Comparison of ENCODE assay signal across 1 cellular context in the genomic region with DNA sequence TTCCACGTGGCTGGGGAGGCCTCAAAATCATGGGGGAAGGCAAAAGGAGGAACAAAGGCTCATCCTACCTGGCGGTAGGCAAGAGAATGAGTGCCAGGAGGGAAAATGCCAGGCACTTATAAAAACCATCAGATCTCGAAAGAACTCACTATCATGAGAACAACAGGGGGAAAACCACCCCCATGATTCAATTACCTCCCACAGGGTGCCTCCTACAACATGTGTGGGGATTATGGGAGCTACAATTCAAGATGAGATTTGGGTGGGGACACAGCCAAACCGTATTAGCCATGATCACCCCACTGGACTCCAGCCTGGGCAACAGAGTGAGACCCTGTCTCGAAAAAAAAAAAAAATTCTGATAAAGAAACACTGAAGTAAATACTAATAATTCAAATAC.
TF ChIP-seq lines count a peak whose summit lies in the region.

No MANE protein-coding gene starts in this region.

TF ChIP-seq in IMR-90, 13 proteins besides CTCF, POLR2A, EP300 and RAD21 (continued from another document):
- no peak for TF ChIP-seq CEBPB (IDR thresholded peaks at IDR 0.05; ENCODE audit: low read depth, low read length)
- no peak for TF ChIP-seq CHD1 (IDR thresholded peaks at IDR 0.05; ENCODE audit: low read depth, low read length)
- no peak for TF ChIP-seq SMC3 (IDR thresholded peaks at IDR 0.05; ENCODE audit: low read depth, low read length)
- TF ChIP-seq FOS (IDR thresholded peaks at IDR 0.05; ENCODE audit: low read depth, low read length), result no peak
- no peak for TF ChIP-seq MXI1 (IDR thresholded peaks at IDR 0.05; ENCODE audit: borderline replicate concordance, low read depth, low read length)
- no peak for TF ChIP-seq RCOR1 (IDR thresholded peaks at IDR 0.05; ENCODE audit: insufficient replicate concordance, low read length)
- no peak for TF ChIP-seq MAZ (IDR thresholded peaks at IDR 0.05; ENCODE audit: borderline replicate concordance, low read depth, low read length)
- no peak for TF ChIP-seq BHLHE40 (IDR thresholded peaks at IDR 0.05; ENCODE audit: low read depth, low read length)
